Comparison of ENCODE assay signal across 14 cellular contexts in the genomic region with DNA sequence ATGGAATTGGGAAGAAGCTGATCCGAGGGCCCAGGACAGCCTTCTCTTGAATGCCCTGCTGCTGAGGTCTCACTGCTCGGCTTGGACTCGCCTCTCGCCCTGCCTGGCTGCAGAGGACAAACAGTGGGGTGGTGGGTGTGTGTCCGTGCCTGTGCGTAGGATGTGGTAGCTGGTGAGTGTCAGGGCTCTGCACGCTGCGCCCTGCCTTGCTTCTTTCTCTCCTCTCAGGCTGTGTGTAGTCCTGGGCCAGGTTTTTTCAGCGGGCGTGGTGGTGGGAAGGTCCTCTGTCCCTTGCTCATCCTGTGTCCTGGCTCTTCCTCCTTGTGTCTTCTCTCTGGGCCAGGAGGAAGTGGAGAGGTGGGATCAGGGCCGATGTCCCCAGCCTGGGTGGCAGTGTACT. TPM values are rescaled to one million over a fixed set of nuclear protein-coding genes. Genes with fewer than 3 reads are reported as not detected.
DNase-seq lines count a peak whose midpoint lies in the region; ATAC-seq and TF ChIP-seq lines count a peak whose summit lies in the region.
"Had no signal": no experiment of that assay in that cellular context is flagged by ENCODE, and none has a peak within 500 bp of the region (broad histone marks: within the 10 kb centered on the region; RNA-seq: fewer than 3 reads in every experiment).

No MANE protein-coding gene starts in this region.

- H3K4me1 Mint-ChIP-seq in Caco-2 (ENCODE audit: low read depth, unreplicated experiment) (peaks cover 18% of the 10 kb centered on the region), glutamatergic neuron (ENCODE audit: low read depth, unreplicated experiment) (peaks cover 29% of the 10 kb centered on the region)
- H3K4me1 Mint-ChIP-seq in activated T-cell treated with anti-CD3 and anti-CD28 coated beads, Interleukin-2, amount 50 U/mL, for 4 hours (ENCODE audit: low read depth), result no peaks in the 10 kb centered on the region

- peak overlapping the region; percentile 13 for H3K14ac ChIP-seq in trophoblast cell (ENCODE audit: low read length)

- no peak overlapping the region for H3K4ac ChIP-seq in trophoblast cell (ENCODE audit: low read depth, low read length)

- H3K27me3 ChIP-seq in Caco-2 (replicated peaks; ENCODE audit: control insufficient read depth, insufficient read depth, low read length) (no peaks in the 10 kb centered on the region), H7 (ENCODE audit: control insufficient read depth, insufficient read depth, low read length) (no peaks in the 10 kb centered on the region), trophoblast cell (ENCODE audit: insufficient read depth, low read length) (no peaks in the 10 kb centered on the region), lower lobe of right lung (ENCODE audit: low read depth) (no peaks in the 10 kb centered on the region)

- H3K4me3 Mint-ChIP-seq in Caco-2 (ENCODE audit: unreplicated experiment) (no peak overlapping the region), glutamatergic neuron (ENCODE audit: unreplicated experiment) (peak overlapping the region; percentile 34)
- no peak overlapping the region for H3K4me3 Mint-ChIP-seq in activated T-cell treated with anti-CD3 and anti-CD28 coated beads, Interleukin-2, amount 50 U/mL, for 4 hours
- H3K4me3 Mint-ChIP-seq: CD4-positive, alpha-beta T cell had no signal

- H3K4me3 ChIP-seq in Caco-2 (ENCODE audit: low read depth, low read length), result no peak overlapping the region
- H3K4me3 ChIP-seq in H7 (ENCODE audit: insufficient read depth, low read depth, low read length), result no peak overlapping the region
- no peak overlapping the region for H3K4me3 ChIP-seq in trophoblast cell (ENCODE audit: low read depth, low read length)
- no peak overlapping the region for H3K4me3 ChIP-seq in lower lobe of right lung

- ATAC-seq in activated T-cell treated with anti-CD3 and anti-CD28 coated beads, Interleukin-2, amount 50 U/mL, for 4 hours, result no peak
- ATAC-seq in lower lobe of right lung, result no peak

- no peak overlapping the region for H3K9ac ChIP-seq in trophoblast cell (ENCODE audit: low read length)

- H3K27ac ChIP-seq in trophoblast cell (ENCODE audit: low read depth, low read length) (peak overlapping the region; percentile 57), lower lobe of right lung (no peak overlapping the region)

- H2AK5ac ChIP-seq in trophoblast cell (ENCODE audit: low read length), result no peak overlapping the region

- POLR2A ChIA-PET in Caco-2 (lab: Charles Lee), result no interaction called here

- H3K4me2 ChIP-seq in trophoblast cell (ENCODE audit: low read length), result no peak overlapping the region

- H3K79me1 ChIP-seq in trophoblast cell (ENCODE audit: low read length), result peaks cover 2% of the 10 kb centered on the region

- H2BK12ac ChIP-seq in trophoblast cell (ENCODE audit: low read length), result peak overlapping the region; percentile 13

- no peaks in the 10 kb centered on the region for H3K79me2 ChIP-seq in trophoblast cell (ENCODE audit: control insufficient read depth, insufficient read depth, low read length, poor library complexity)

- peak overlapping the region; percentile 72 for H3K27ac Mint-ChIP-seq in Caco-2 (ENCODE audit: unreplicated experiment)
- no peak overlapping the region for H3K27ac Mint-ChIP-seq in glutamatergic neuron (ENCODE audit: unreplicated experiment)
- H3K27ac Mint-ChIP-seq: CD4-positive, alpha-beta T cell had no signal

- DNase-seq in Caco-2, result no peak
- DNase-seq in H7, result peak; percentile 30
- no peak for DNase-seq in glutamatergic neuron
- DNase-seq in trophoblast cell, result no peak
- no peak for DNase-seq in activated T-cell treated with anti-CD3 and anti-CD28 coated beads, Interleukin-2, amount 50 U/mL, for 4 hours
- no peak for DNase-seq in lower lobe of right lung
- DNase-seq in SHP77 treated with DMSO at 0.1 percent for 48 hours (lab: John Stamatoyannopoulos, UW), result no peak
- DNase-seq: Calu3; CD4-positive, alpha-beta T cell; DMS79; KG1; NCI-H1436; NCI-H2029 treated with DMSO at 0.1 percent for 48 hours; NCI-H2227 treated with DMSO at 0.1 percent for 48 hours had no signal

- no peak overlapping the region for H3K23ac ChIP-seq in trophoblast cell (ENCODE audit: low read length)

- peaks cover 16% of the 10 kb centered on the region for H3K4me1 ChIP-seq in Caco-2
- peaks cover 14 to 22% of the 10 kb centered on the region in 2 experiments for H3K4me1 ChIP-seq in trophoblast cell (ENCODE audit: control insufficient read depth in 1 of 2, insufficient read depth in 2 of 2, low read length in 2 of 2)
- no peaks in the 10 kb centered on the region for H3K4me1 ChIP-seq in lower lobe of right lung

- intact Hi-C loops in Caco-2 (cut with micrococcal nuclease; ENCODE audit: unreplicated experiment), result loop anchor here (10.0 kb wide), 1 partner anchor 57 kb away; no protein-coding TSS in a partner anchor
- intact Hi-C loops in lower lobe of right lung (cut with DNase I), result no loop called here

- peak overlapping the region; percentile 18 for H2BK5ac ChIP-seq in trophoblast cell (ENCODE audit: low read depth, low read length, poor library complexity)

- H3K27me3 Mint-ChIP-seq in Caco-2 (ENCODE audit: insufficient read depth, unreplicated experiment), result no peaks in the 10 kb centered on the region
- H3K27me3 Mint-ChIP-seq in glutamatergic neuron (ENCODE audit: unreplicated experiment), result peaks cover 14% of the 10 kb centered on the region
- no peaks in the 10 kb centered on the region for H3K27me3 Mint-ChIP-seq in activated T-cell treated with anti-CD3 and anti-CD28 coated beads, Interleukin-2, amount 50 U/mL, for 4 hours (ENCODE audit: low read depth)
- H3K27me3 Mint-ChIP-seq: CD4-positive, alpha-beta T cell had no signal

- H4K91ac ChIP-seq in trophoblast cell (ENCODE audit: low read depth, low read length), result peak overlapping the region; percentile 10

- no TSS peak for BruUV-seq in Caco-2 (replicated peaks; lab: Mats Ljungman, UMichigan)

- no peak overlapping the region for H2AFZ ChIP-seq in trophoblast cell (ENCODE audit: insufficient read depth, low read length, poor library complexity)

- peak overlapping the region; percentile 4 for H3K18ac ChIP-seq in trophoblast cell (ENCODE audit: low read length)

- H4K12ac ChIP-seq in trophoblast cell (ENCODE audit: low read depth, low read length), result no peak overlapping the region

- H2BK120ac ChIP-seq in trophoblast cell (ENCODE audit: insufficient read depth, low read length, poor library complexity), result peak overlapping the region; percentile 12

- no peak overlapping the region for H4K8ac ChIP-seq in trophoblast cell (ENCODE audit: low read depth, low read length)

- WGBS in trophoblast cell (ENCODE audit: extremely low coverage, insufficient coverage, insufficient read length), result no CpG with 5 or more reads among the region's 11 CpGs

- CTCF ChIA-PET in Caco-2 (lab: Charles Lee), result interaction anchor here (1.4 kb wide), 1 partner anchor 242 kb away, joined by 4 read pairs; no protein-coding TSS in a partner anchor

- H3K9me3 ChIP-seq in Caco-2 (no peaks in the 10 kb centered on the region), trophoblast cell (ENCODE audit: insufficient read depth, low read depth, low read length) (peaks cover 2% of the 10 kb centered on the region), lower lobe of right lung (no peaks in the 10 kb centered on the region)

- TF ChIP-seq CTCF in Caco-2 (IDR thresholded peaks at IDR 0.05; ENCODE audit: insufficient read depth in 1 of 2, low read depth in 1 of 2, low read length in 1 of 2, severe bottlenecking in 1 of 2, unreplicated experiment in 1 of 2) (no peak), glutamatergic neuron (IDR thresholded peaks at IDR 0.05; ENCODE audit: partially characterized antibody, unreplicated experiment) (no peak), lower lobe of right lung (IDR thresholded peaks at IDR 0.05) (no peak)

- no peaks in the 10 kb centered on the region for H3K9me3 Mint-ChIP-seq in Caco-2 (ENCODE audit: unreplicated experiment)
- H3K9me3 Mint-ChIP-seq in glutamatergic neuron (ENCODE audit: unreplicated experiment), result no peaks in the 10 kb centered on the region
- no peaks in the 10 kb centered on the region for H3K9me3 Mint-ChIP-seq in activated T-cell treated with anti-CD3 and anti-CD28 coated beads, Interleukin-2, amount 50 U/mL, for 4 hours
- H3K9me3 Mint-ChIP-seq: CD4-positive, alpha-beta T cell had no signal

- H3K36me3 Mint-ChIP-seq in Caco-2 (ENCODE audit: insufficient read depth, unreplicated experiment) (peaks cover 6% of the 10 kb centered on the region), glutamatergic neuron (ENCODE audit: unreplicated experiment) (no peaks in the 10 kb centered on the region)
- no peaks in the 10 kb centered on the region for H3K36me3 Mint-ChIP-seq in activated T-cell treated with anti-CD3 and anti-CD28 coated beads, Interleukin-2, amount 50 U/mL, for 4 hours (ENCODE audit: insufficient read depth)

- H3K36me3 ChIP-seq in Caco-2 (ENCODE audit: control insufficient read depth, insufficient read depth, low read length) (no peaks in the 10 kb centered on the region), H7 (replicated peaks; ENCODE audit: control insufficient read depth, insufficient read depth, low read length) (no peaks in the 10 kb centered on the region; the same call in 1 of the 2 replicates), trophoblast cell (ENCODE audit: control insufficient read depth in 1 of 2, insufficient read depth in 2 of 2, low read length in 2 of 2) (no peaks in the 10 kb centered on the region), lower lobe of right lung (no peaks in the 10 kb centered on the region)

RNA-seq across cellular contexts. Expression of gene RRM2, which starts 44.8 kb away (rescaled TPM):
- total RNA-seq in Caco-2 (2022), result 160 and 169 TPM in 2 replicates
- total RNA-seq in H7 (2014; rRNA removed; shearing (Covaris generic)), result 56.7 and 71.9 TPM in 2 replicates
- total RNA-seq in glutamatergic neuron (ENCODE audit: unreplicated experiment), result 21.2 TPM
- 208 and 228 TPM in 2 replicates for polyA plus RNA-seq in trophoblast cell (2013)
- total RNA-seq in activated T-cell treated with anti-CD3 and anti-CD28 coated beads, Interleukin-2, amount 50 U/mL, for 4 hours, result 10 to 100 TPM; 40.9 to 54.9 (median 51.6) TPM
- 8.4 TPM for total RNA-seq in lower lobe of right lung
